In the genomic region with DNA sequence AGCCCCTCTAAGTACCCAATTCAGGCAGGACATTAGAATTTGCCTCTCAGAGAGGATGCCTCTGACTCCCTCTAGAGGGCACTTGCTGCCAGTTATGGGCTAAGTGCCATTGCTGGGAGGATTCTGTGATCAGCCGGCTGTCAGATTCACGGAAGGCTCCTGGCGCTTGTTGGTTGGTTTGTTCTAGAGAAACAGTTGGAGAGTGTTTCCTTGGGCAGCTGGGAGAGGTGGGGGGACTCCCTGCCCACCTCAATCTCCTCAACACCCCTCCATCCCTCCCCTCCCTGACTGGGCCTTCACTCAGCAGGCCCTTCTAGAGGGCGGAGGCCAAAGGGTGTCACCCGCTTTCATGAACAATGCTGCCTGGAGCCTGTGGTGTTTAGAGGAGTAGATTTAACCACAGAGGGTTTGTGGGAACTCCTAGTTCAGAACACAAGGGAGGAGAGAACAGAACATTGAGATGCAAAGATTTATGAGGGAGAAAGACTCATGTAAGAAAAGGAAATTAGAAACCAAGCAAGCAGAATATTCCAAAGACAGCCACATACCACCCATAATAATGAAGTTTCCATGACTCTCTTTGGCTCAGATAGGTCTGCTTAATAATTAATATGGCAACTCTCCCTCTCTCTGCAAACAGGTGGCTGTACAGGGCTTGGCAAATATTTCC, we compare ENCODE assay signal across 9 cellular contexts. TPM values are rescaled to one million over a fixed set of nuclear protein-coding genes. Genes with fewer than 3 reads are reported as not detected.
DNase-seq lines count a peak whose midpoint lies in the region; FAIRE-seq and TF ChIP-seq lines count a peak whose summit lies in the region.
"Had no signal": no experiment of that assay in that cellular context is flagged by ENCODE, and none has a peak within 500 bp of the region (broad histone marks: within the 10 kb centered on the region; RNA-seq: fewer than 3 reads in every experiment).

No MANE protein-coding gene starts in this region.

- no peaks in the 10 kb centered on the region for H3K27me3 ChIP-seq in effector memory CD4-positive, alpha-beta T cell (replicated peaks; ENCODE audit: control insufficient read depth, insufficient read depth, low read length, poor library complexity, severe bottlenecking)

- H3K36me3 ChIP-seq in HEK293 (ENCODE audit: control insufficient read depth in 2 of 2, insufficient read depth in 1 of 2, low read length in 2 of 2) = no peaks in the 10 kb centered on the region
- H3K36me3 ChIP-seq in effector memory CD4-positive, alpha-beta T cell (ENCODE audit: control insufficient read depth, insufficient read depth, low read length) = no peaks in the 10 kb centered on the region

- no peak for TF ChIP-seq POLR2A in GM12891 (IDR thresholded peaks at IDR 0.05; ENCODE audit: low read depth, low read length)

- H3K4me3 ChIP-seq in HEK293 (ENCODE audit: low read depth, low read length) = no peak overlapping the region
- H3K4me3 ChIP-seq in effector memory CD4-positive, alpha-beta T cell (ENCODE audit: insufficient read depth, low read depth, low read length, poor library complexity, severe bottlenecking) = no peak overlapping the region

- TF ChIP-seq CTCF in CD14-positive monocyte (IDR thresholded peaks at IDR 0.05) (peak; percentile 78), HEK293 (tag by site-specific recombination; IDR thresholded peaks at IDR 0.05) (peak; percentile 57; the same call in 1 of the 2 replicates), mesothelial cell of epicardium (IDR thresholded peaks at IDR 0.05; ENCODE audit: unreplicated experiment) (peak; percentile 47)

- POLR2A ChIA-PET in HEK293 (lab: Yijun Ruan, JAX) = no interaction called here

- H3K27ac ChIP-seq in HEK293 (ENCODE audit: extremely low read depth, low read depth, low read length) = no peak overlapping the region
- peak overlapping the region; percentile 40 for H3K27ac ChIP-seq in effector memory CD4-positive, alpha-beta T cell (ENCODE audit: insufficient read depth, low read length, poor library complexity, severe bottlenecking)

- H3K27me3 Mint-ChIP-seq in CD14-positive monocyte (ENCODE audit: low read depth in 3 of 3) = peaks cover 2 to 8% (median 4%) of the 10 kb centered on the region in 3 donors
- H3K27me3 Mint-ChIP-seq in mesothelial cell of epicardium (ENCODE audit: low read depth) = peaks cover 18% of the 10 kb centered on the region

- CTCF ChIA-PET in HEK293 (lab: Yijun Ruan, JAX) = interaction anchor here (0.6 to 1.1 kb wide), 4 partner anchors 16 to 204 kb away, joined by 3 to 4 read pairs (median 3); no protein-coding TSS in a partner anchor

- H3K4me3 Mint-ChIP-seq in CD14-positive monocyte (peak overlapping the region in 1 of 2 donors; percentile 12), mesothelial cell of epicardium (no peak overlapping the region)

- FAIRE-seq in GM12891 (lab: Jason Lieb, UNC) = no peak

- DNase-seq in CD14-positive monocyte (ENCODE audit: low spot score) (no peak), NCI-H748 (lab: John Stamatoyannopoulos, UW; ENCODE audit: unreplicated experiment) (peak; percentile 66), mesothelial cell of epicardium (ENCODE audit: low spot score in 2 of 2, unreplicated experiment in 2 of 2) (peak in 1 of 2 experiments; percentile 64), GM12891 (ENCODE audit: insufficient read length, low spot score) (no peak)
- peak in 2 of 3 experiments; percentile 9 to 10 for DNase-seq in activated CD8-positive, alpha-beta memory T cell treated with anti-CD3 and anti-CD28 coated beads for 48 hours (ENCODE audit: low read depth in 2 of 3, low spot score in 2 of 3)
- peak in 2 of 3 donors; percentile 35 to 36 for DNase-seq in effector memory CD4-positive, alpha-beta T cell
- peak; percentile 17 to 37 for DNase-seq in stimulated activated CD8-positive, alpha-beta memory T cell treated with anti-CD3 and anti-CD28 coated beads, Interleukin-2, amount 100 ng/mL, for 48 hours (ENCODE audit: low read depth in 2 of 2)

- no peaks in the 10 kb centered on the region for H3K4me1 ChIP-seq in HEK293 (ENCODE audit: control insufficient read depth, insufficient read depth, low read length)
- peaks cover 9% of the 10 kb centered on the region for H3K4me1 ChIP-seq in effector memory CD4-positive, alpha-beta T cell (ENCODE audit: control insufficient read depth, insufficient read depth, low read length, poor library complexity, severe bottlenecking)

- H3K4me1 Mint-ChIP-seq in CD14-positive monocyte (peaks cover 5% of the 10 kb centered on the region), mesothelial cell of epicardium (no peaks in the 10 kb centered on the region)

- H3K9me3 ChIP-seq in HEK293 (ENCODE audit: control insufficient read depth, insufficient read depth, low read depth, low read length) = no peaks in the 10 kb centered on the region
- H3K9me3 ChIP-seq in effector memory CD4-positive, alpha-beta T cell (ENCODE audit: control insufficient read depth, low read length) = no peaks in the 10 kb centered on the region

- H3K36me3 Mint-ChIP-seq in CD14-positive monocyte (no peaks in the 10 kb centered on the region), mesothelial cell of epicardium (no peaks in the 10 kb centered on the region)

- no peak overlapping the region for H3K27ac Mint-ChIP-seq in CD14-positive monocyte
- no peak overlapping the region for H3K27ac Mint-ChIP-seq in mesothelial cell of epicardium
- H3K27ac Mint-ChIP-seq: IgD-negative memory B cell had no signal

- intact Hi-C loops in CD14-positive monocyte (cut with micrococcal nuclease) = loop anchor here in 1 of 2 donors (10.0 kb wide), 1 partner anchor 205 kb away; no protein-coding TSS in a partner anchor

- H3K9me3 Mint-ChIP-seq in CD14-positive monocyte = peaks cover 0 to 2% (median 0%) of the 10 kb centered on the region in 7 donors
- no peaks in the 10 kb centered on the region for H3K9me3 Mint-ChIP-seq in mesothelial cell of epicardium
- H3K9me3 Mint-ChIP-seq: IgD-negative memory B cell had no signal

TF ChIP-seq in HEK293, 187 proteins besides CTCF, POLR2A, EP300 and RAD21 (continues in another document):
- TF ChIP-seq, protein P1, sequence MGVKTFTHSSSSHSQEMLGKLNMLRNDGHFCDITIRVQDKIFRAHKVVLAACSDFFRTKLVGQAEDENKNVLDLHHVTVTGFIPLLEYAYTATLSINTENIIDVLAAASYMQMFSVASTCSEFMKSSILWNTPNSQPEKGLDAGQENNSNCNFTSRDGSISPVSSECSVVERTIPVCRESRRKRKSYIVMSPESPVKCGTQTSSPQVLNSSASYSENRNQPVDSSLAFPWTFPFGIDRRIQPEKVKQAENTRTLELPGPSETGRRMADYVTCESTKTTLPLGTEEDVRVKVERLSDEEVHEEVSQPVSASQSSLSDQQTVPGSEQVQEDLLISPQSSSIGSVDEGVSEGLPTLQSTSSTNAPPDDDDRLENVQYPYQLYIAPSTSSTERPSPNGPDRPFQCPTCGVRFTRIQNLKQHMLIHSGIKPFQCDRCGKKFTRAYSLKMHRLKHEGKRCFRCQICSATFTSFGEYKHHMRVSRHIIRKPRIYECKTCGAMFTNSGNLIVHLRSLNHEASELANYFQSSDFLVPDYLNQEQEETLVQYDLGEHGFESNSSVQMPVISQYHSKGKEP (tag by site-specific recombination; IDR thresholded peaks at IDR 0.05) = no peak
- TF ChIP-seq RBAK (tag by site-specific recombination; IDR thresholded peaks at IDR 0.05) (no peak), ZNF654 (tag by site-specific recombination; IDR thresholded peaks at IDR 0.05; ENCODE audit: low read depth) (peak; percentile 58)

TF ChIP-seq in GM12891, 5 proteins besides CTCF, POLR2A, EP300 and RAD21:
- TF ChIP-seq PAX5 (IDR thresholded peaks at IDR 0.05; ENCODE audit: insufficient read depth, low read length, severe bottlenecking) (no peak), SPI1 (IDR thresholded peaks at IDR 0.05; ENCODE audit: low read depth, low read length) (no peak), TAF1 (IDR thresholded peaks at IDR 0.05; ENCODE audit: low read depth, low read length) (no peak), POLR2AphosphoS5 (IDR thresholded peaks at IDR 0.05; ENCODE audit: low read depth, low read length) (no peak), POU2F2 (IDR thresholded peaks at IDR 0.05; ENCODE audit: low read depth, low read length) (no peak)

RNA-seq across cellular contexts. Expression of a gene that starts 29.9 kb away (rescaled TPM):
- 1 to 10 TPM; 2.0 to 4.1 TPM for polyA plus RNA-seq in CD14-positive monocyte
- total RNA-seq in mesothelial cell of epicardium = 22.7 to 23.1 TPM (median 22.8 TPM) in 3 replicates
- 8.4 TPM for polyA plus RNA-seq in GM12891 (2012; ENCODE audit: low read depth, missing spikeins)

Comparison
In these comparisons a context has a peak if more than half of its experiments do, and no peak if none do; other contexts are left out.
1. DNase-seq: peak in NCI-H748 (single experiment), activated CD8-positive, alpha-beta memory T cell treated with anti-CD3 and anti-CD28 coated beads for 48 hours (2 of 3), effector memory CD4-positive, alpha-beta T cell (2 of 3) and stimulated activated CD8-positive, alpha-beta memory T cell treated with anti-CD3 and anti-CD28 coated beads, Interleukin-2, amount 100 ng/mL, for 48 hours (2 of 2); none in CD14-positive monocyte (single experiment) and GM12891 (single experiment).
2. Peak in every context shown above with its lines, with median percentiles within 50 percentile points of each other: CTCF ChIP-seq.